35 cellular contexts compared by ENCODE assay signal in the genomic region with DNA sequence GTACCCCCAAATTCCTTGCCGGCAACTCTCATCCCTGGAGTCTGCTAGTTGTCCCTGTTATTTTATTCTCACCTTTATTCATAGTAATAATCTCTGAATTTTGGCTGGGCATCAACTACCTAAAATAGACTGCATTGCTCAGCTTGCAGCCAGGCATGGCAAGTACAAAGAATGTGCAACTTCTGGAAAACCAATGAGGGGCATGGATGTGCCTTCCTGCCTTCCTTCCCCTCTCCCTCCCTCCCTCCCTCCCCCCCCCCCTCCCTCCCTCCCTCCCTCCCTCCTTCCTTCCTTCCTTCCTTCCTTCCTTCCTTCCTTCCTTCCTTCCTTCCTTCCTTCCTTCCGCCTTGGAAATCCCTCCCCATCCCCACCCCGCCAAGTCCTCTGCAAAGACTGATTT.
DNase-seq lines count a peak whose midpoint lies in the region; ATAC-seq, FAIRE-seq and TF ChIP-seq lines count a peak whose summit lies in the region.
"Had no signal": no experiment of that assay in that cellular context is flagged by ENCODE, and none has a peak within 500 bp of the region (broad histone marks: within the 10 kb centered on the region; RNA-seq: fewer than 3 reads in every experiment).

No MANE protein-coding gene starts in this region.

- no peak overlapping the region for H2AFZ ChIP-seq in HepG2 (ENCODE audit: low read length)

- no peak for FAIRE-seq in HepG2 (lab: Jason Lieb, UNC)
- FAIRE-seq: A204.1, A549, D721Med had no signal

- no peak for TF ChIP-seq EP300 in HepG2 (IDR thresholded peaks at IDR 0.05; ENCODE audit: low read depth in 2 of 2, low read length in 2 of 2)
- no peak for TF ChIP-seq EP300 in HepG2 (CRISPR knock-in tag; IDR thresholded peaks at IDR 0.05; ENCODE audit: borderline replicate concordance)

- peak; percentile 39 for ATAC-seq in Right ventricle myocardium superior (ENCODE audit: poor library complexity)
- no peak for ATAC-seq in Right ventricle myocardium inferior
- ATAC-seq in left ventricle myocardium superior = peak; percentile 43
- ATAC-seq in right cardiac atrium = no peak
- no peak for ATAC-seq in HepG2
- ATAC-seq in right lobe of liver = no peak
- ATAC-seq: A549; CD8-positive, alpha-beta T cell had no signal

- TF ChIP-seq CTCF in HepG2 (CRISPR knock-in tag; IDR thresholded peaks at IDR 0.05) (no peak), right lobe of liver (IDR thresholded peaks at IDR 0.05) (no peak)

- H3K4me1 ChIP-seq in right cardiac atrium (ENCODE audit: control insufficient read depth, insufficient read depth, low read length) = no peaks in the 10 kb centered on the region
- H3K4me1 ChIP-seq in HepG2 (ENCODE audit: insufficient read depth, low read length) = no peaks in the 10 kb centered on the region
- H3K4me1 ChIP-seq in right lobe of liver = no peaks in the 10 kb centered on the region
- H3K4me1 ChIP-seq: A549, BE2C, BLaER1, Caco-2 had no signal

- H3K9ac ChIP-seq in HepG2 (ENCODE audit: insufficient read depth, low read depth, low read length) = no peak overlapping the region
- no peak overlapping the region for H3K9ac ChIP-seq in SK-N-MC (ENCODE audit: insufficient read length)
- H3K9ac ChIP-seq: BLaER1; BLaER1 treated with 17β-estradiol and CSF1 and Interleukin-3, amounts not matched to agents 10 nM and 100 nM had no signal

- in situ Hi-C loops in HepG2 (cut with HindIII; ENCODE audit: extremely low pct_ligation_motif_present, low pct_unique_long_range_greater_than_20kb) = no loop called here

- intact Hi-C loops in Right ventricle myocardium superior (cut with DNase I) (no loop called here), Right ventricle myocardium inferior (cut with DNase I) (no loop called here), left ventricle myocardium superior (cut with micrococcal nuclease) (no loop called here), right cardiac atrium (cut with DNase I) (no loop called here), HepG2 (cut with micrococcal nuclease; ENCODE audit: unreplicated experiment) (loop anchor here (10.0 kb wide), 1 partner anchor 681 kb away; no protein-coding TSS in a partner anchor), right lobe of liver (cut with DNase I) (no loop called here)

- POLR2A ChIA-PET in HepG2 (lab: Yijun Ruan, JAX) = no interaction called here

- H3K79me2 ChIP-seq in HepG2 (ENCODE audit: insufficient read depth, low read length) = no peaks in the 10 kb centered on the region

- H3K9me3 ChIP-seq in right cardiac atrium (ENCODE audit: control insufficient read depth, low read length) = no peaks in the 10 kb centered on the region
- H3K9me3 ChIP-seq in HepG2 (ENCODE audit: low read length) = no peaks in the 10 kb centered on the region
- peaks cover 0 to 3% (median 0%) of the 10 kb centered on the region in 4 donors for H3K9me3 ChIP-seq in right lobe of liver
- 0 out of 2 replicates have a peak, but pooled peaks cover 1% of the 10 kb centered on the region for H3K9me3 ChIP-seq in SK-N-MC (ENCODE audit: low read depth, low read length)
- H3K9me3 ChIP-seq: BE2C, BLaER1, Caco-2 had no signal

- no peak for TF ChIP-seq POLR2A in HepG2 (IDR thresholded peaks at IDR 0.05; ENCODE audit: insufficient read depth in 1 of 2, low read depth in 2 of 2, low read length in 2 of 2)
- no peak for TF ChIP-seq POLR2A in right lobe of liver (IDR thresholded peaks at IDR 0.05)

- H3K27ac ChIP-seq in right cardiac atrium (ENCODE audit: low read length) = no peak overlapping the region
- no peak overlapping the region for H3K27ac ChIP-seq in HepG2 (ENCODE audit: extremely low read length, insufficient read depth, low read length)
- H3K27ac ChIP-seq in right lobe of liver = no peak overlapping the region
- peak overlapping the region; percentile 98 for H3K27ac ChIP-seq in SK-N-MC
- H3K27ac ChIP-seq: 22Rv1; A549; BLaER1; BLaER1 treated with 17β-estradiol and CSF1 and Interleukin-3, amounts not matched to agents 10 nM and 100 nM; C4-2B had no signal

- no TSS peak for BruUV-seq in HepG2 (replicated peaks; lab: Mats Ljungman, UMichigan)

- H3K4me3 ChIP-seq in right cardiac atrium (ENCODE audit: low read length) (no peak overlapping the region), HepG2 (replicated peaks in 1 of 3; ENCODE audit: insufficient read depth in 1 of 3, low read depth in 2 of 3, low read length in 3 of 3) (no peak overlapping the region), right lobe of liver (no peak overlapping the region), SK-N-MC (peak overlapping the region; percentile 76)
- H3K4me3 ChIP-seq: A549; BLaER1; BLaER1 treated with 17β-estradiol and CSF1 and Interleukin-3, amounts not matched to agents 10 nM and 100 nM had no signal

- H3K36me3 ChIP-seq in HepG2 (replicated peaks in 1 of 2; ENCODE audit: control insufficient read depth in 1 of 2, insufficient read depth in 2 of 2, low read length in 2 of 2) (no peaks in the 10 kb centered on the region), right lobe of liver (no peaks in the 10 kb centered on the region), SK-N-MC (ENCODE audit: insufficient read depth, low read length) (no peaks in the 10 kb centered on the region)
- H3K36me3 ChIP-seq: BE2C; BLaER1; BLaER1 treated with 17β-estradiol and CSF1 and Interleukin-3, amounts not matched to agents 10 nM and 100 nM had no signal

- H3K4me2 ChIP-seq in HepG2 (ENCODE audit: low read depth, low read length) = no peak overlapping the region
- H3K4me2 ChIP-seq: A549; BLaER1; BLaER1 treated with 17β-estradiol and CSF1 and Interleukin-3, amounts not matched to agents 10 nM and 100 nM had no signal

- no peak for TF ChIP-seq RAD21 in HepG2 (CRISPR knock-in tag; IDR thresholded peaks at IDR 0.05)

- no peaks in the 10 kb centered on the region for H4K20me1 ChIP-seq in HepG2 (ENCODE audit: insufficient read depth, low read length)
- H4K20me1 ChIP-seq: BLaER1; BLaER1 treated with 17β-estradiol and CSF1 and Interleukin-3, amounts not matched to agents 10 nM and 100 nM had no signal

- 85% methylated on average over 3 of the region's 3 CpGs for WGBS in right cardiac atrium
- 84% methylated on average over 3 of the region's 3 CpGs for WGBS in HepG2 (ENCODE audit: low lambda C conversion rate)
- 100% methylated on average over 2 of the region's 3 CpGs for WGBS in right lobe of liver (ENCODE audit: insufficient coverage, low coverage, low lambda C conversion rate, missing lambda C conversion rate)

- CTCF ChIA-PET in HepG2 (lab: Yijun Ruan, JAX; ENCODE audit: low intra/inter-chr PET ratio, low total read pairs) = no interaction called here

- DNase-seq in Right ventricle myocardium superior (no peak), Right ventricle myocardium inferior (ENCODE audit: missing footprints) (no peak), left ventricle myocardium superior (no peak), right cardiac atrium (no peak), HepG2 (ENCODE audit: low spot score) (no peak), right lobe of liver (no peak), SK-N-MC (ENCODE audit: low read depth, low spot score) (no peak), T-helper 2 cell (no peak)
- DNase-seq: 8988T; ACHN; AML-193; BE2C; C1 segment of cervical spinal cord; Caco-2; Calu3; CD4-positive, alpha-beta memory T cell; CD4-positive, alpha-beta T cell; CD4-positive, CD25-positive, alpha-beta regulatory T cell; CD8-positive, alpha-beta memory T cell; CD8-positive, alpha-beta T cell; COR-L47; DMS 273 treated with DMSO at 0.1 percent for 48 hours; DMS153; DMS53; DMS79; DMS79 treated with DMSO at 0.1 percent for 48 hours; DND-41; EL had no signal

- H3K27me3 ChIP-seq in right cardiac atrium (ENCODE audit: control insufficient read depth, insufficient read depth) (no peaks in the 10 kb centered on the region), HepG2 (ENCODE audit: control insufficient read depth in 1 of 2, insufficient read depth in 2 of 2, low read length in 2 of 2) (peaks cover 0 to 13% of the 10 kb centered on the region in 2 experiments; a peak in 4 of 5 replicates), right lobe of liver (no peaks in the 10 kb centered on the region)
- H3K27me3 ChIP-seq: BE2C; BLaER1; BLaER1 treated with 17β-estradiol and CSF1 and Interleukin-3, amounts not matched to agents 10 nM and 100 nM had no signal

TF ChIP-seq in HepG2, 621 proteins besides CTCF, POLR2A, EP300 and RAD21:
- TF ChIP-seq HNRNPK (IDR thresholded peaks at IDR 0.05; ENCODE audit: low read depth, low read length, poor library complexity, severe bottlenecking) = peak; percentile 92
- TF ChIP-seq NFIC (IDR thresholded peaks at IDR 0.05; ENCODE audit: low read length) = no peak
- peak; percentile 19 for TF ChIP-seq PCBP2 (optimal IDR thresholded peaks at IDR 0.05; ENCODE audit: low read depth, low read length, poor library complexity, severe bottlenecking)
TF ChIP-seq in HepG2: peak in this region for 2.

Comparison
In these comparisons a context has a peak if more than half of its experiments do, and no peak if none do; other contexts are left out.
1. ATAC-seq: peak in Right ventricle myocardium superior (single experiment) and left ventricle myocardium superior (single experiment); none in Right ventricle myocardium inferior (single experiment), right cardiac atrium (0 of 2), HepG2 (single experiment) and right lobe of liver (0 of 4).